20 cellular contexts compared by ENCODE assay signal in the genomic region with DNA sequence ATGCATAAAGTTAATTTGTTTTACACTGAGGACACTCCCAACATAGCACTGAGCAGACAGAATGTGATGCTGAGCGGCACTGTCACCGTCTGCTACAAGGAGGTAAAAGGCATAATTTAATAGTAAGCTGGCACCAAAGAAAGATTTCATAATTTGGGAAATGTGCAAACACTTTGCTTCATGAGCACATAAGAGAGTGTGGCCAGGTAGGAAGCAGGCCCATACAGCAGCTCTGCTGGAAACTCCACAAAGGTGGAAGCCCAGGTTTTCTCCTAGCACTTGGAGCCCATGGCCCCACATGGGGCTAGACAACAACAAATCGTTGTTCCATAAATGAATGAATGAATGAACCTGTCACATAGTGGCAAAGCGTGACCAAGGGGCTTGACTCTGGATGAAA.
"Had no signal": no experiment of that assay in that cellular context is flagged by ENCODE, and none has a peak within 500 bp of the region (broad histone marks: within the 10 kb centered on the region; RNA-seq: fewer than 3 reads in every experiment).

No MANE protein-coding gene starts in this region.

- H3K27ac ChIP-seq: epithelial cell of prostate, esophagus squamous epithelium, gastrocnemius medialis, heart right ventricle, left ventricle myocardium inferior had no signal

- DNase-seq: cortex of kidney; effector CD8-positive, alpha-beta T cell; effector memory CD8-positive, alpha-beta T cell; endodermal cell; erythroblast; esophagus squamous epithelium; foreskin fibroblast; foreskin melanocyte; gastrocnemius medialis; head of caudate nucleus; hippocampal formation; left ventricle myocardium inferior; mammary epithelial cell; mesendoderm; midbrain; naive thymus-derived CD4-positive, alpha-beta T cell had no signal

- ATAC-seq: effector memory CD8-positive, alpha-beta T cell; esophagus mucosa; gastrocnemius medialis; naive thymus-derived CD4-positive, alpha-beta T cell had no signal

- H3K9me3 ChIP-seq: esophagus squamous epithelium, gastrocnemius medialis, heart right ventricle, left ventricle myocardium inferior had no signal

- H3K4me1 ChIP-seq: esophagus squamous epithelium, gastrocnemius medialis, heart right ventricle, left ventricle myocardium inferior had no signal

- H3K27me3 ChIP-seq: esophagus squamous epithelium, gastrocnemius medialis, heart right ventricle had no signal

- H3K4me3 ChIP-seq: esophagus squamous epithelium, gastrocnemius medialis, heart right ventricle, left ventricle myocardium inferior, lung had no signal

- H3K36me3 ChIP-seq: esophagus squamous epithelium, gastrocnemius medialis, heart right ventricle, left ventricle myocardium inferior had no signal
